In the genomic region with DNA sequence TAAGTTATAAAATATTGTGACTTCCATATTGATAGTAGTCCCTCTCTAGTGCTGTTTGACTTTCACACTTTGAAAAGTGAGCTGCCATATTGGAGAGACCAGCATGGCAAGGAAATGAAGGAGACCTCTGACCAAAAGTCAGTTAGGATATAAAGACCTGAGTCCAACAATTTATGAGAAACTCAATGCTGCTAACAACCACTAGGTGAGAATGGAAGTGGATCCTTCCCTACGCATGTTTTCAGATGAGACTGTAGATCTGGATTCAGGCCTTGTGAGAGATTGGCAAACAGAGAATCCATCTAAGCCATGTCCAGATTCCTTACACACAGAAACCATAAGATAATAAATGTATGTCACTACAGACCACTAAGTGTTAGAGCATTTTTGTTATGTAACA, we compare ENCODE assay signal across 31 cellular contexts.
"Had no signal": no experiment of that assay in that cellular context is flagged by ENCODE, and none has a peak within 500 bp of the region (broad histone marks: within the 10 kb centered on the region; RNA-seq: fewer than 3 reads in every experiment).

No MANE protein-coding gene starts in this region.

- H3K27me3 ChIP-seq: adrenal gland, body of pancreas, gastroesophageal sphincter, left lung, ovary, sigmoid colon, thyroid gland, upper lobe of left lung, vagina had no signal

- H3K36me3 Mint-ChIP-seq: activated naive CD8-positive, alpha-beta T cell treated with anti-CD3 and anti-CD28 coated beads for 36 hours; naive B cell; stimulated activated memory B cell treated with anti-CD40 and anti-IgM and Interleukin-4, amounts not matched to agents 10 μg/mL and 1 μg/mL and 100 μg/mL, for 72 hours had no signal

- H3K4me1 ChIP-seq: adrenal gland, body of pancreas, gastroesophageal sphincter, left lung, prostate gland, sigmoid colon, thyroid gland, upper lobe of left lung, vagina had no signal

- H3K4me1 Mint-ChIP-seq: activated naive CD8-positive, alpha-beta T cell treated with anti-CD3 and anti-CD28 coated beads for 36 hours; naive B cell; nephron progenitor cell; stimulated activated memory B cell treated with anti-CD40 and anti-IgM and Interleukin-4, amounts not matched to agents 10 μg/mL and 1 μg/mL and 100 μg/mL, for 72 hours; stimulated activated naive CD8-positive, alpha-beta T cell treated with anti-CD3 and anti-CD28 coated beads, Interleukin-15, amount 100 ng/mL, for 72 hours had no signal

- H3K4me3 ChIP-seq: adrenal gland, body of pancreas, gastroesophageal sphincter, left lung, lung, ovary, prostate gland, sigmoid colon, thyroid gland, upper lobe of left lung, vagina had no signal

- ATAC-seq: body of pancreas; gastroesophageal sphincter; left lung; stimulated activated memory B cell treated with anti-CD40 and anti-IgM and Interleukin-4, amounts not matched to agents 10 μg/mL and 1 μg/mL and 100 μg/mL, for 72 hours; stimulated activated naive CD8-positive, alpha-beta T cell treated with anti-CD3 and anti-CD28 coated beads, Interleukin-15, amount 100 ng/mL, for 72 hours had no signal

- DNase-seq: activated CD4-positive, alpha-beta T cell treated with anti-CD3 and anti-CD28 coated beads for 4 hours; activated CD4-positive, alpha-beta T cell treated with anti-CD3 and anti-CD28 coated beads, Interleukin-2, amount 50 U/mL, for 48 hours; activated CD8-positive, alpha-beta memory T cell treated with anti-CD3 and anti-CD28 coated beads for 24 hours; activated effector memory CD4-positive, alpha-beta T cell treated with anti-CD3 and anti-CD28 coated beads, Interleukin-2, amount 50 U/mL, for 16 hours; activated naive CD4-positive, alpha-beta T cell treated with anti-CD3 and anti-CD28 coated beads for 36 hours; activated naive CD8-positive, alpha-beta T cell treated with anti-CD3 and anti-CD28 coated beads for 36 hours; adrenal gland; aorta; body of pancreas; effector memory CD4-positive, alpha-beta T cell; hippocampal formation; kidney glomerular epithelial cell; left lung; naive B cell; nephron progenitor cell; ovary; retina; sigmoid colon; small intestine; stimulated activated CD4-positive, alpha-beta T cell treated with anti-CD3 and anti-CD28 coated beads, Interleukin-4, amount 100 ng/mL, for 24 hours; stimulated activated CD8-positive, alpha-beta memory T cell treated with anti-CD3 and anti-CD28 coated beads, Interleukin-4, amount 100 ng/mL, for 48 hours; stimulated activated naive CD8-positive, alpha-beta T cell treated with anti-CD3 and anti-CD28 coated beads, Interleukin-15, amount 100 ng/mL, for 72 hours; substantia nigra; T-helper 2 cell; thyroid gland; upper lobe of left lung had no signal

- H3K36me3 ChIP-seq: adrenal gland, gastroesophageal sphincter, left lung, ovary, prostate gland, sigmoid colon, thyroid gland, upper lobe of left lung, vagina had no signal

- H3K27ac Mint-ChIP-seq: activated naive CD4-positive, alpha-beta T cell treated with anti-CD3 and anti-CD28 coated beads for 36 hours; activated naive CD8-positive, alpha-beta T cell treated with anti-CD3 and anti-CD28 coated beads for 36 hours; nephron progenitor cell; stimulated activated memory B cell treated with anti-CD40 and anti-IgM and Interleukin-4, amounts not matched to agents 10 μg/mL and 1 μg/mL and 100 μg/mL, for 72 hours; stimulated activated naive CD8-positive, alpha-beta T cell treated with anti-CD3 and anti-CD28 coated beads, Interleukin-15, amount 100 ng/mL, for 72 hours had no signal

- H3K27me3 Mint-ChIP-seq: activated naive CD8-positive, alpha-beta T cell treated with anti-CD3 and anti-CD28 coated beads for 36 hours; naive B cell; stimulated activated memory B cell treated with anti-CD40 and anti-IgM and Interleukin-4, amounts not matched to agents 10 μg/mL and 1 μg/mL and 100 μg/mL, for 72 hours; stimulated activated naive CD8-positive, alpha-beta T cell treated with anti-CD3 and anti-CD28 coated beads, Interleukin-15, amount 100 ng/mL, for 72 hours had no signal

- H3K9me3 ChIP-seq: adrenal gland, body of pancreas, ovary, prostate gland, sigmoid colon, thyroid gland, upper lobe of left lung, vagina had no signal

- H3K27ac ChIP-seq: adrenal gland, body of pancreas, gastroesophageal sphincter, left lung, ovary, prostate gland, sigmoid colon, thyroid gland, upper lobe of left lung, vagina had no signal

- H3K4me3 Mint-ChIP-seq: activated naive CD4-positive, alpha-beta T cell treated with anti-CD3 and anti-CD28 coated beads for 36 hours; activated naive CD8-positive, alpha-beta T cell treated with anti-CD3 and anti-CD28 coated beads for 36 hours; naive B cell; nephron progenitor cell; stimulated activated memory B cell treated with anti-CD40 and anti-IgM and Interleukin-4, amounts not matched to agents 10 μg/mL and 1 μg/mL and 100 μg/mL, for 72 hours; stimulated activated naive CD8-positive, alpha-beta T cell treated with anti-CD3 and anti-CD28 coated beads, Interleukin-15, amount 100 ng/mL, for 72 hours had no signal
